Comparison of ENCODE assay signal across 8 cellular contexts in the genomic region with DNA sequence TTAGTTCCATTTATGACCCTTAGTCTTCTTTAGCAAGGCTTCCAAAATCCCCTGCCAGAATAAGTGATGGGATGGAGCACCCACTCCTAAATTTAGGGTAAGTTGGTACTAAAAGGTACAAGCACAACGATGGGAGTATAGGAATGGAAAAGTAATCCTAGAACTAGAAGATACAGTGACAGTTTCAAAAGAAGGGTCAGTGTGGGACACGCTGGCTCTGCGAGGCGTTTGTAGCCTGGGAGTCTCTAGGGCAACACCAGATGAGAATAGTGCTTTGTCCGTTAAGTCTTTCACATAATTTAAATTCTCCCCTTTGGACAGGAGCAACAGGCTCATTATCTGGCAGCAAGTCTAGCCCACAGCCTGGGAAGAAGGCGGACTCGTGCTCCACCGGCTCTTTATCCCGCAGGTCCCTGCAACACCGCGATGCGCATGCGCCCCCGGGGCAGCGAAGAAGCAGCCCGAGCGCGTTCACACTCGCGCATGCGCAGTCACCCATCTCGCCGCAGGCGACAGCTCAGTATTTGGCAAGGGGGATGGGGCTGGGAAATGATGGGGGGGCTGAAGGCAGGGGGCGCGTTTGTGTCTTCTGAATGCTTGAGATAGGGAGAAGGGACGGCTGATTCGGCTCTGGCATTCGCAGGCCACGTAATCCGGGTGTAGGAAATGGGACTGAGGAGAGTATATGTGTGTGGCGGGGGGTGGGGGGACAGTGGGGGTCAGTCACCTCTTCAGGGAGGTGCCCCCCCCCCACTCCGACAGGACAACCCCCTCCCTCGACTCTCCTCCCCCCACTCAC. TPM values are rescaled to one million over a fixed set of nuclear protein-coding genes. Genes with fewer than 3 reads are reported as not detected.
DNase-seq lines count a peak whose midpoint lies in the region; ATAC-seq, FAIRE-seq and TF ChIP-seq lines count a peak whose summit lies in the region.

No MANE protein-coding gene starts in this region.

- no peaks in the 10 kb centered on the region for H3K9me2 ChIP-seq in Karpas-422 (replicated peaks; ENCODE audit: insufficient read depth, low read length)

- DNase-seq in Caki2 (ENCODE audit: low read depth): peak; percentile 82
- DNase-seq in Karpas-422: peak; percentile 98
- peak; percentile 84 for DNase-seq in RCC 7860 (ENCODE audit: low spot score)
- DNase-seq in activated T-helper 1 cell treated with anti-CD3 and anti-CD28 coated beads, Interleukin-12 subunit alpha, Interleukin-12 subunit beta, Interleukin-2, Interleukin-4 antibody, amounts not matched to agents 30 ng/mL and 10 ng/mL and 1 ng/mL, durations not matched to agents 14 hours and 24 hours and 36 hours (ENCODE audit: low spot score): peak; percentile 94
- DNase-seq in fibroblast of lung (ENCODE audit: low read depth in 2 of 2): peak; percentile 85 to 94
- DNase-seq in naive B cell: peak; percentile 90
- DNase-seq in stimulated activated CD8-positive, alpha-beta memory T cell treated with anti-CD3 and anti-CD28 coated beads, Interleukin-7, amount 100 ng/mL, for 48 hours (ENCODE audit: extremely low read depth in 1 of 2, low read depth in 1 of 2): peak; percentile 90 to 94

- peak overlapping the region; percentile 91 for H3K4me3 Mint-ChIP-seq in activated T-helper 1 cell treated with anti-CD3 and anti-CD28 coated beads, Interleukin-12 subunit alpha, Interleukin-12 subunit beta, Interleukin-2, Interleukin-4 antibody, amounts not matched to agents 30 ng/mL and 10 ng/mL and 1 ng/mL, durations not matched to agents 14 hours and 24 hours and 36 hours
- H3K4me3 Mint-ChIP-seq in naive B cell: peak overlapping the region; percentile 81 to 100 (median 98)

- H3K36me3 ChIP-seq in Karpas-422 (ENCODE audit: insufficient read depth, low read length) (peaks cover 16% of the 10 kb centered on the region), fibroblast of lung (ENCODE audit: control insufficient read depth, insufficient read depth, low read length) (no peaks in the 10 kb centered on the region)

- H3K27me3 Mint-ChIP-seq in activated T-helper 1 cell treated with anti-CD3 and anti-CD28 coated beads, Interleukin-12 subunit alpha, Interleukin-12 subunit beta, Interleukin-2, Interleukin-4 antibody, amounts not matched to agents 30 ng/mL and 10 ng/mL and 1 ng/mL, durations not matched to agents 14 hours and 24 hours and 36 hours (ENCODE audit: insufficient read depth): peaks cover 4% of the 10 kb centered on the region
- no peaks in the 10 kb centered on the region for H3K27me3 Mint-ChIP-seq in naive B cell

- peak overlapping the region; percentile 95 for H3K27ac ChIP-seq in Karpas-422 (ENCODE audit: low read length)
- H3K27ac ChIP-seq in fibroblast of lung (ENCODE audit: insufficient read depth, low read length): peak overlapping the region; percentile 89

- peak overlapping the region; percentile 99 for H3K27ac Mint-ChIP-seq in activated T-helper 1 cell treated with anti-CD3 and anti-CD28 coated beads, Interleukin-12 subunit alpha, Interleukin-12 subunit beta, Interleukin-2, Interleukin-4 antibody, amounts not matched to agents 30 ng/mL and 10 ng/mL and 1 ng/mL, durations not matched to agents 14 hours and 24 hours and 36 hours
- peak overlapping the region; percentile 99 to 100 (median 99) for H3K27ac Mint-ChIP-seq in naive B cell

- H3K27me3 ChIP-seq in Karpas-422 (ENCODE audit: low read length): no peaks in the 10 kb centered on the region
- H3K27me3 ChIP-seq in fibroblast of lung (ENCODE audit: control insufficient read depth, insufficient read depth, low read length): peaks cover 3% of the 10 kb centered on the region

- H3K4me2 ChIP-seq in Karpas-422 (ENCODE audit: low read depth, low read length, poor library complexity, severe bottlenecking) (peak overlapping the region; percentile 98), fibroblast of lung (ENCODE audit: extremely low read depth, insufficient read depth, low read length) (peak overlapping the region; percentile 100)

- no peak for TF ChIP-seq CTCF in fibroblast of lung (conservative IDR thresholded peaks at IDR 0.05 in 1 of 2, IDR thresholded peaks at IDR 0.05 in 1 of 2; ENCODE audit: low read depth in 1 of 2, low read length in 2 of 2)

- peaks cover 18% of the 10 kb centered on the region for H3K36me3 Mint-ChIP-seq in activated T-helper 1 cell treated with anti-CD3 and anti-CD28 coated beads, Interleukin-12 subunit alpha, Interleukin-12 subunit beta, Interleukin-2, Interleukin-4 antibody, amounts not matched to agents 30 ng/mL and 10 ng/mL and 1 ng/mL, durations not matched to agents 14 hours and 24 hours and 36 hours (ENCODE audit: low read depth)
- peaks cover 0 to 12% of the 10 kb centered on the region in 2 donors for H3K36me3 Mint-ChIP-seq in naive B cell

- H3K9me3 Mint-ChIP-seq in activated T-helper 1 cell treated with anti-CD3 and anti-CD28 coated beads, Interleukin-12 subunit alpha, Interleukin-12 subunit beta, Interleukin-2, Interleukin-4 antibody, amounts not matched to agents 30 ng/mL and 10 ng/mL and 1 ng/mL, durations not matched to agents 14 hours and 24 hours and 36 hours: no peaks in the 10 kb centered on the region
- H3K9me3 Mint-ChIP-seq in naive B cell: peaks cover 0 to 3% (median 0%) of the 10 kb centered on the region in 7 donors

- peaks cover 41% of the 10 kb centered on the region for H3K4me1 Mint-ChIP-seq in activated T-helper 1 cell treated with anti-CD3 and anti-CD28 coated beads, Interleukin-12 subunit alpha, Interleukin-12 subunit beta, Interleukin-2, Interleukin-4 antibody, amounts not matched to agents 30 ng/mL and 10 ng/mL and 1 ng/mL, durations not matched to agents 14 hours and 24 hours and 36 hours (ENCODE audit: low read depth)
- peaks cover 44 to 57% (median 54%) of the 10 kb centered on the region in 3 donors for H3K4me1 Mint-ChIP-seq in naive B cell

- no peak overlapping the region; the same call in 1 of the 2 replicates for H2AFZ ChIP-seq in Karpas-422 (ENCODE audit: low read length)
- H2AFZ ChIP-seq in fibroblast of lung (ENCODE audit: low read length): peak overlapping the region; percentile 71

- no peaks in the 10 kb centered on the region for H3K9me3 ChIP-seq in Karpas-422 (ENCODE audit: low read length)
- no peaks in the 10 kb centered on the region for H3K9me3 ChIP-seq in fibroblast of lung (ENCODE audit: control insufficient read depth, insufficient read depth, low read depth, low read length)

- intact Hi-C loops in activated T-helper 1 cell treated with anti-CD3 and anti-CD28 coated beads, Interleukin-12 subunit alpha, Interleukin-12 subunit beta, Interleukin-2, Interleukin-4 antibody, amounts not matched to agents 30 ng/mL and 10 ng/mL and 1 ng/mL, durations not matched to agents 14 hours and 24 hours and 36 hours (cut with micrococcal nuclease): loop anchor here (1.0 to 5.0 kb wide), 4 partner anchors 31 to 1585 kb away; a partner anchor contains a TSS

- in situ Hi-C loops in Caki2 (cut with HindIII; ENCODE audit: low pct_unique_long_range_greater_than_20kb, low sequenced_read_pairs): no loop called here

- ATAC-seq in GM21529 (IDR thresholded peaks at IDR 0.05; ENCODE audit: unreplicated experiment) (peak; percentile 41), naive B cell (ENCODE audit: low read depth in 2 of 2) (peak; percentile 41 to 45)

- H3K79me2 ChIP-seq in Karpas-422 (ENCODE audit: low read length) (peaks cover 47% of the 10 kb centered on the region), fibroblast of lung (ENCODE audit: control insufficient read depth, insufficient read depth, low read length) (peaks cover 43% of the 10 kb centered on the region)

- no peak for FAIRE-seq in RCC 7860 (lab: Jason Lieb, UNC)

- peak overlapping the region; percentile 83 for H3K9ac ChIP-seq in Karpas-422 (ENCODE audit: low read length)
- peak overlapping the region; percentile 88 for H3K9ac ChIP-seq in fibroblast of lung (ENCODE audit: insufficient read depth, low read length)

- H3K4me1 ChIP-seq in Karpas-422 (ENCODE audit: low read length) (peaks cover 25% of the 10 kb centered on the region), fibroblast of lung (ENCODE audit: control insufficient read depth, extremely low read depth, insufficient read depth, low read length) (no peaks in the 10 kb centered on the region)

- peak overlapping the region; percentile 79 for H3K4me3 ChIP-seq in Karpas-422 (ENCODE audit: low read length)
- H3K4me3 ChIP-seq in fibroblast of lung (replicated peaks in 1 of 4; ENCODE audit: control extremely low read depth in 1 of 4, insufficient read depth in 1 of 4, low read depth in 3 of 4, low read length in 4 of 4): peak overlapping the region; percentile 65 to 94 (median 90)

- H4K20me1 ChIP-seq in Karpas-422 (ENCODE audit: insufficient read depth, low read depth, low read length) (peaks cover 7% of the 10 kb centered on the region), fibroblast of lung (ENCODE audit: control insufficient read depth, extremely low read depth, insufficient read depth, low read length) (no peaks in the 10 kb centered on the region)

RNA-seq across cellular contexts. Expression of a gene that starts 0.6 kb away (rescaled TPM):
- 36.7 and 68.6 TPM in 2 replicates for total RNA-seq in Caki2 (2014; rRNA removed; shearing (Covaris generic); ENCODE audit: low replicate concordance)
- total RNA-seq in Karpas-422 (2014; rRNA removed; shearing (Covaris generic); ENCODE audit: low replicate concordance): 49.0 and 63.5 TPM in 2 replicates
- 58.3 and 61.9 TPM in 2 replicates for total RNA-seq in activated T-helper 1 cell treated with anti-CD3 and anti-CD28 coated beads, Interleukin-12 subunit alpha, Interleukin-12 subunit beta, Interleukin-2, Interleukin-4 antibody, amounts not matched to agents 30 ng/mL and 10 ng/mL and 1 ng/mL, durations not matched to agents 14 hours and 24 hours and 36 hours
- total RNA-seq in fibroblast of lung: 89.6 and 112 TPM in 2 replicates
- polyA plus RNA-seq in fibroblast of lung: 35.0 and 46.7 TPM in 2 replicates
- 29.9 and 37.6 TPM in 2 replicates for polyA plus RNA-seq in fibroblast of lung (2012)
- polyA minus RNA-seq in fibroblast of lung (ENCODE audit: low replicate concordance): 75.2 and 157 TPM in 2 replicates
- 100 to 1,000 TPM in 1 of 6 donors, 10 to 100 TPM in 5; 78.4 to 131 (median 95.3) TPM for polyA plus RNA-seq in naive B cell (ENCODE audit: low read depth in 6 of 6)

RNA-seq across cellular contexts. Expression of a gene that starts 30.4 kb away (rescaled TPM):
- 78.0 and 106 TPM in 2 replicates for total RNA-seq in Caki2 (2014; rRNA removed; shearing (Covaris generic); ENCODE audit: low replicate concordance)
- 24.4 and 37.4 TPM in 2 replicates for total RNA-seq in Karpas-422 (2014; rRNA removed; shearing (Covaris generic); ENCODE audit: low replicate concordance)
- 71.6 and 75.4 TPM in 2 replicates for total RNA-seq in activated T-helper 1 cell treated with anti-CD3 and anti-CD28 coated beads, Interleukin-12 subunit alpha, Interleukin-12 subunit beta, Interleukin-2, Interleukin-4 antibody, amounts not matched to agents 30 ng/mL and 10 ng/mL and 1 ng/mL, durations not matched to agents 14 hours and 24 hours and 36 hours
- 36.2 and 36.3 TPM in 2 replicates for total RNA-seq in fibroblast of lung
- 56.9 and 68.2 TPM in 2 replicates for polyA plus RNA-seq in fibroblast of lung
- polyA plus RNA-seq in fibroblast of lung (2012): 53.0 and 71.5 TPM in 2 replicates
- 141 and 161 TPM in 2 replicates for polyA minus RNA-seq in fibroblast of lung (ENCODE audit: low replicate concordance)
- 10 to 100 TPM; 20.6 to 47.5 (median 25.7) TPM for polyA plus RNA-seq in naive B cell (ENCODE audit: low read depth in 6 of 6)

Comparison
In these comparisons a context has a peak if more than half of its experiments do, and no peak if none do; other contexts are left out.
1. Peak in every context shown above with its lines: DNase-seq, ATAC-seq, H3K4me3 ChIP-seq and H3K27ac ChIP-seq.